In the genomic region with DNA sequence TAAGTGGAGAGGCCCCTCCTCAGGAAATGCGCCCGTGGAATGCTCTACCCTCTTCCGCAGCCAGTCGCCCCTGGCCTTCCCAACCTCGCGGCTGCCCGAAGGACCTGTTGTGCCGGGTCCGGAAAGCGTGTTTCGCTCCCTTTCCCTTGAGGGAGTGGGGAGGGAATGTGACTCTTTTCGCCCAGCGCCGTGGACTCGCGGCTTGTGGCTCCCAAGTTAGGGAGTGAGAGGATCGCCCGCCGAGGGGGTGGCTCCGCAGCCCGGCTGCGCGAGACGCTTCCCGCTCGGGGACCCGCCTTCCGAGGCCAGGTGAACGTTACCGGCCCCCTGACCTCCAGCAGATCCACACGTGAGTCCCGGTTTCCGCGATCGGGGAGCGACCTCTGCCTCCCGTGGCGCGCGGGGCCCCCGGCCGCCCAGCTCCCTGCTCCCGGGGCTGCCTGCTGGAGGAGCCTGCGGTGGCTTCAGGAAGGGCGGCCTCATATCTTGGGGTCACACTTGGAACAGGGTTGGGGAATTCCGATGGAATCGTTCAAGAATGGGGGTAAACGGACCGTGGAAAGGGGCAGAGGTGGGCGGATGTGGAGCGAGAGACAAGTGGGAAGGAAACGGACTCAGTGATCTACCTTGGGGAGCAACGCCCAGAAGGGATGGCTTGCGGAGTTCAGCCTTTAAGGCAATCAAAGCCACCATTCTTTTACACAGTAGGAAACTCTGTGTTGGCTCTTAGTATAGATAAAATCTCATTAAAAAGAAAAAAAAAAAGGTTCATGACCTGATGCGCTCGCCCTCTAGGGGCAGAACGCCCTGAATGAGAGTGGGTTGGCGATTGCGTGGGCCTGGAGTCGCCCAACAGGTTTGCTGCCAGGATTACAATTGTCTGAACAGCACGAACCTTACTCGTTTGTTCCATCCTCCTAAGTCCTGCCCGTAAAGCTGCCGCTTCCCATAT, we compare ENCODE assay signal across 8 cellular contexts. TPM values are rescaled to one million over a fixed set of nuclear protein-coding genes. Genes with fewer than 3 reads are reported as not detected.
DNase-seq lines count a peak whose midpoint lies in the region; ATAC-seq and TF ChIP-seq lines count a peak whose summit lies in the region.

No MANE protein-coding gene starts in this region.

- H2AK5ac ChIP-seq in IMR-90 (ENCODE audit: low read depth, low read length) (no peak overlapping the region), neuronal stem cell (ENCODE audit: low read depth, low read length) (no peak overlapping the region)

- H2AFZ ChIP-seq in IMR-90 (replicated peaks; ENCODE audit: low read length, poor library complexity) = peak overlapping the region; percentile 90
- H2AFZ ChIP-seq in neuronal stem cell (ENCODE audit: low read length) = peak overlapping the region; percentile 98

- in situ Hi-C loops in IMR-90 (cut with MboI; ENCODE audit: low sequenced_read_pairs) = loop anchor here (10.0 to 25.0 kb wide), 2 partner anchors 150 to 608 kb away; partner anchors contain the start of gene HDDC2

- H3K9me3 ChIP-seq in IMR-90 (ENCODE audit: control insufficient read depth, insufficient read depth, low read length) = no peaks in the 10 kb centered on the region
- no peaks in the 10 kb centered on the region for H3K9me3 ChIP-seq in neuronal stem cell (replicated peaks in 1 of 2; ENCODE audit: control insufficient read depth in 2 of 2, insufficient read depth in 1 of 2, low read depth in 1 of 2, low read length in 2 of 2)

- POLR2A ChIA-PET in IMR-90 (lab: Charles Lee; ENCODE audit: unreplicated experiment) = no interaction called here

- TF ChIP-seq RAD21 in IMR-90 (IDR thresholded peaks at IDR 0.05; ENCODE audit: low read length) = no peak

- H4K8ac ChIP-seq in IMR-90 (ENCODE audit: low read depth in 2 of 2, low read length in 2 of 2) = no peak overlapping the region
- no peak overlapping the region for H4K8ac ChIP-seq in neuronal stem cell (ENCODE audit: low read depth, low read length)

- H3K27me3 ChIP-seq in IMR-90 (ENCODE audit: control insufficient read depth, insufficient read depth, low read length) (no peaks in the 10 kb centered on the region), neuronal stem cell (ENCODE audit: control insufficient read depth in 3 of 3, insufficient read depth in 3 of 3, low read depth in 1 of 3, low read length in 3 of 3) (peaks cover 0 to 57% (median 14%) of the 10 kb centered on the region in 3 experiments)

- dilution Hi-C loops in IMR-90 (cut with HindIII; ENCODE audit: low sequenced_read_pairs, unreplicated experiment) = no loop called here

- H3K56ac ChIP-seq in IMR-90 (ENCODE audit: extremely low read depth, insufficient read depth, low read length) = no peak overlapping the region

- H2BK20ac ChIP-seq in IMR-90 (ENCODE audit: low read depth, low read length) = no peak overlapping the region

- no peaks in the 10 kb centered on the region for H3K36me3 ChIP-seq in IMR-90 (ENCODE audit: control insufficient read depth, insufficient read depth, low read length)
- H3K36me3 ChIP-seq in neuronal stem cell (replicated peaks in 1 of 2; ENCODE audit: control insufficient read depth in 2 of 2, insufficient read depth in 2 of 2, low read length in 2 of 2) = no peaks in the 10 kb centered on the region

- CTCF ChIA-PET in IMR-90 (lab: Yijun Ruan, JAX) = interaction anchor here (0.5 to 1.4 kb wide), 4 partner anchors 14 to 283 kb away, joined by 3 to 4 read pairs (median 3); no protein-coding TSS in a partner anchor

- H3K23ac ChIP-seq in IMR-90 (ENCODE audit: low read depth, low read length) (no peak overlapping the region; the same call in 1 of the 2 replicates), neuronal stem cell (ENCODE audit: low read depth, low read length, poor library complexity) (peak overlapping the region; percentile 49)

- no peak overlapping the region for H2BK120ac ChIP-seq in IMR-90 (ENCODE audit: low read depth, low read length)
- no peak overlapping the region for H2BK120ac ChIP-seq in neuronal stem cell (ENCODE audit: low read depth, low read length)

- H3K4me2 ChIP-seq in IMR-90 (ENCODE audit: low read depth, low read length) (peak overlapping the region; percentile 94), neuronal stem cell (ENCODE audit: insufficient read depth, low read length, poor library complexity, severe bottlenecking) (peak overlapping the region; percentile 96)

- H3K9ac ChIP-seq in IMR-90 (ENCODE audit: low read depth, low read length) (peak overlapping the region; percentile 50), neuronal stem cell (ENCODE audit: low read depth, low read length, poor library complexity) (peak overlapping the region; percentile 60)

- H3K4me1 Mint-ChIP-seq in activated T-cell treated with anti-CD3 and anti-CD28 coated beads, Interleukin-2, amount 50 U/mL, for 4 hours (ENCODE audit: low read depth) = peaks cover 4% of the 10 kb centered on the region

- H3K27ac ChIP-seq in IMR-90 (ENCODE audit: insufficient read depth, low read length) (no peak overlapping the region), neuronal stem cell (replicated peaks; ENCODE audit: low read length) (no peak overlapping the region)

- no peaks in the 10 kb centered on the region for H3K9me3 Mint-ChIP-seq in activated T-cell treated with anti-CD3 and anti-CD28 coated beads, Interleukin-2, amount 50 U/mL, for 4 hours

- H3K18ac ChIP-seq in IMR-90 (ENCODE audit: low read depth, low read length) = no peak overlapping the region; the same call in 1 of the 2 replicates
- peak overlapping the region; percentile 84 for H3K18ac ChIP-seq in neuronal stem cell (ENCODE audit: low read length)

- H2AK9ac ChIP-seq in IMR-90 (replicated peaks; ENCODE audit: low read depth, low read length, poor library complexity) = peak overlapping the region; percentile 57

- 0 out of 2 replicates have a peak, but pooled peaks cover 2% of the 10 kb centered on the region for H3K4me1 ChIP-seq in IMR-90 (ENCODE audit: control insufficient read depth, insufficient read depth, low read length)
- peaks cover 4 to 5% of the 10 kb centered on the region in 2 donors for H3K4me1 ChIP-seq in neuronal stem cell (ENCODE audit: control insufficient read depth in 2 of 2, insufficient read depth in 1 of 2, low read depth in 1 of 2, low read length in 2 of 2)

- no peaks in the 10 kb centered on the region; the same call in 1 of the 2 replicates for H3K9me1 ChIP-seq in IMR-90 (ENCODE audit: insufficient read depth, low read length)

- ATAC-seq in IMR-90 (ENCODE audit: low read depth) (peak; percentile 58), GM21737 (IDR thresholded peaks at IDR 0.05; ENCODE audit: unreplicated experiment) (no peak)
- ATAC-seq in activated T-cell treated with anti-CD3 and anti-CD28 coated beads, Interleukin-2, amount 50 U/mL, for 4 hours = peak in 1 of 2 donors; percentile 24

- peak overlapping the region; percentile 69 for H3K4me3 Mint-ChIP-seq in activated T-cell treated with anti-CD3 and anti-CD28 coated beads, Interleukin-2, amount 50 U/mL, for 4 hours

- H2BK12ac ChIP-seq in neuronal stem cell (ENCODE audit: low read length) = no peak overlapping the region

- H4K20me1 ChIP-seq in IMR-90 (ENCODE audit: insufficient read depth, low read length) = no peaks in the 10 kb centered on the region

- H3K79me1 ChIP-seq in IMR-90 (ENCODE audit: low read depth in 1 of 2, low read length in 2 of 2) (no peaks in the 10 kb centered on the region), neuronal stem cell (ENCODE audit: low read depth, low read length) (no peaks in the 10 kb centered on the region)

- no peak overlapping the region for H4K91ac ChIP-seq in IMR-90 (ENCODE audit: insufficient read depth, low read depth, low read length)
- H4K91ac ChIP-seq in neuronal stem cell (ENCODE audit: low read depth, low read length, poor library complexity) = no peak overlapping the region

- H4K5ac ChIP-seq in IMR-90 (ENCODE audit: low read depth, low read length) = peak overlapping the region; percentile 13

- no peaks in the 10 kb centered on the region for H3K36me3 Mint-ChIP-seq in activated T-cell treated with anti-CD3 and anti-CD28 coated beads, Interleukin-2, amount 50 U/mL, for 4 hours (ENCODE audit: insufficient read depth)

- TF ChIP-seq CTCF in IMR-90 (conservative IDR thresholded peaks at IDR 0.05; ENCODE audit: low read depth, low read length) (no peak), foreskin fibroblast (IDR thresholded peaks at IDR 0.05; ENCODE audit: low read depth, low read length) (peak; percentile 9)

- H2BK5ac ChIP-seq in IMR-90 (ENCODE audit: low read depth, low read length, poor library complexity, severe bottlenecking) (no peak overlapping the region), neuronal stem cell (ENCODE audit: low read length) (no peak overlapping the region)

- BruUV-seq in IMR-90 (replicated peaks; lab: Mats Ljungman, UMichigan) = no TSS peak

- no peak overlapping the region for H3K4ac ChIP-seq in IMR-90 (ENCODE audit: low read depth, low read length)
- H3K4ac ChIP-seq in neuronal stem cell (ENCODE audit: low read length) = peak overlapping the region; percentile 40

- H3K14ac ChIP-seq in IMR-90 (replicated peaks; ENCODE audit: low read depth, low read length) = no peak overlapping the region
- peak overlapping the region; percentile 64 for H3K14ac ChIP-seq in neuronal stem cell (ENCODE audit: low read length)

- peak; percentile 52 for DNase-seq in GM03348 (ENCODE audit: low spot score)
- no peak for DNase-seq in IMR-90
- peak; percentile 6 for DNase-seq in activated T-cell treated with anti-CD3 and anti-CD28 coated beads, Interleukin-2, amount 50 U/mL, for 4 hours
- DNase-seq in foreskin fibroblast = peak in 1 of 2 donors; percentile 36
- peak; percentile 21 for DNase-seq in neuronal stem cell (ENCODE audit: low spot score)
- DNase-seq in NCI-H1417 (lab: John Stamatoyannopoulos, UW) = no peak
- no peak for DNase-seq in NCI-H2171 treated with DMSO at 0.1 percent for 48 hours (lab: John Stamatoyannopoulos, UW)

- WGBS in IMR-90 (ENCODE audit: extremely low coverage in 2 of 2, insufficient read length in 1 of 2), 2 experiments = 8% methylated on average over 20 of the region's 64 CpGs; no CpG with 5 or more reads in 1 of the 2 experiments
- no CpG with 5 or more reads among the region's 64 CpGs for WGBS in neuronal stem cell (ENCODE audit: extremely low coverage in 2 of 2, insufficient read length in 2 of 2, insufficient replicate concordance in 1 of 2), 2 donors

- intact Hi-C loops in IMR-90 (cut with micrococcal nuclease) = loop anchor here (5.0 kb wide), 1 partner anchor 613 kb away; no protein-coding TSS in a partner anchor

- TF ChIP-seq POLR2A in IMR-90 (IDR thresholded peaks at IDR 0.05; ENCODE audit: low read depth, low read length) = no peak

- H3K27me3 Mint-ChIP-seq in activated T-cell treated with anti-CD3 and anti-CD28 coated beads, Interleukin-2, amount 50 U/mL, for 4 hours (ENCODE audit: low read depth) = peaks cover 36% of the 10 kb centered on the region

- H2BK15ac ChIP-seq in IMR-90 (ENCODE audit: low read depth, low read length) (no peak overlapping the region), neuronal stem cell (ENCODE audit: low read length) (peak overlapping the region; percentile 70)

- peak overlapping the region; percentile 59 for H3K4me3 ChIP-seq in IMR-90 (ENCODE audit: insufficient read depth, low read depth, low read length)
- H3K4me3 ChIP-seq in foreskin fibroblast (ENCODE audit: low read depth in 1 of 2, low read length in 2 of 2) = peak overlapping the region; percentile 45 to 61
- peak overlapping the region; percentile 47 to 88 for H3K4me3 ChIP-seq in neuronal stem cell (ENCODE audit: low read length in 2 of 2)

RNA-seq across cellular contexts. Expression of gene TPD52L1, which starts 0.9 kb away (rescaled TPM):
- total RNA-seq in IMR-90 (2012; rRNA removed) = 10.2 and 10.8 TPM in 2 replicates
- polyA plus RNA-seq in IMR-90 (2012; rRNA removed) = 13.5 and 13.7 TPM in 2 replicates
- polyA plus RNA-seq in IMR-90 (2012; cell fraction: cytosol; rRNA removed) = 14.6 and 20.1 TPM in 2 replicates
- 3.8 and 12.7 TPM in 2 replicates for polyA plus RNA-seq in IMR-90 (2012; cell fraction: nucleus; rRNA removed; ENCODE audit: low replicate concordance)
- under 1 TPM; 0.65 to 0.79 (median 0.66) TPM for total RNA-seq in activated T-cell treated with anti-CD3 and anti-CD28 coated beads, Interleukin-2, amount 50 U/mL, for 4 hours
- 3.0 TPM for polyA plus RNA-seq in neuronal stem cell (2013, experiment 1 of 2)
- 3.4 TPM for polyA plus RNA-seq in neuronal stem cell (2013, experiment 2 of 2)

Comparison
In these comparisons a context has a peak if more than half of its experiments do, and no peak if none do; other contexts are left out.
1. DNase-seq: peak in GM03348 (single experiment), activated T-cell treated with anti-CD3 and anti-CD28 coated beads, Interleukin-2, amount 50 U/mL, for 4 hours (single experiment) and neuronal stem cell (single experiment); none in IMR-90 (single experiment), NCI-H1417 (0 of 3) and NCI-H2171 treated with DMSO at 0.1 percent for 48 hours (single experiment).
2. Peak in every context shown above with its lines, with median percentiles within 50 percentile points of each other: H3K4me3 ChIP-seq.